21 cellular contexts compared by ENCODE assay signal in the genomic region with DNA sequence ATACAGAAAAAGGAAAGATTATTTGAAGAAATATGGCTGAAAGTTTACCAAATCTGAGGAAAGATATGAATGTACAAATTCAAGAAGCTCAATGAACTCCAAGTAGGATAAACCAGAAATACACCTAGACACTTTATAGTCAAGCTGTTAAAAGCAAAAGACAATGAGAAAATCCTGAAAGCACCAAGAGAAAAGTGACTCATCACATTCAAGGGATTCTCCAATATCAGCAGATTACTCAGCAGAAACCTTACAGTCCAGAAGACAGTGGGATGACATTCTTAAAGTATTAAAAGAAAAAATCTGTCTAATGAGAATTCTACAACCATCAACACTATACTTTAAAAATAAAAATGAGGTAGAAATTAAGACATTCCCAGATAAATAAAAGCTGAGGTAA.
"Had no signal": no experiment of that assay in that cellular context is flagged by ENCODE, and none has a peak within 500 bp of the region (broad histone marks: within the 10 kb centered on the region; RNA-seq: fewer than 3 reads in every experiment).

No MANE protein-coding gene starts in this region.

- H3K4me3 ChIP-seq: left ventricle myocardium inferior, sigmoid colon, testis, uterus had no signal

- H3K36me3 ChIP-seq: sigmoid colon, uterus had no signal

- FAIRE-seq: bronchial epithelial cell had no signal

- DNase-seq: activated B cell treated with CpG ODN at 0.5 μM for 24 hours; activated CD4-positive, alpha-beta T cell treated with anti-CD3 and anti-CD28 coated beads for 36 hours; activated CD4-positive, alpha-beta T cell treated with anti-CD3 and anti-CD28 coated beads, Interleukin-2, amount 50 U/mL, for 4 hours; activated CD8-positive, alpha-beta memory T cell treated with anti-CD3 and anti-CD28 coated beads for 24 hours; activated CD8-positive, alpha-beta memory T cell treated with anti-CD3 and anti-CD28 coated beads, Interleukin-2, amount 50 U/mL, for 4 hours; activated naive CD4-positive, alpha-beta T cell; activated naive CD8-positive, alpha-beta T cell treated with anti-CD3 and anti-CD28 coated beads for 36 hours; activated T-cell treated with anti-CD3 and anti-CD28 coated beads, Interleukin-2, amount 50 U/mL, for 24 hours; foreskin melanocyte; immature natural killer cell; kidney glomerular epithelial cell; left ventricle myocardium inferior; midbrain; natural killer cell; sigmoid colon; stimulated activated CD4-positive, alpha-beta T cell treated with anti-CD3 and anti-CD28 coated beads, Interleukin-4, amount 100 ng/mL, for 1 hour; stimulated activated naive CD4-positive, alpha-beta T cell; testis; trophoblast cell; uterus had no signal

- H3K4me1 ChIP-seq: left ventricle myocardium inferior, sigmoid colon, testis, uterus had no signal

- H3K27ac ChIP-seq: left ventricle myocardium inferior, sigmoid colon, testis, uterus had no signal

- H3K9me3 ChIP-seq: sigmoid colon, testis, uterus had no signal

- ATAC-seq: activated CD4-positive, alpha-beta T cell treated with anti-CD3 and anti-CD28 coated beads for 36 hours; natural killer cell had no signal

- H3K27me3 ChIP-seq: sigmoid colon, testis, uterus had no signal
